In the genomic region with DNA sequence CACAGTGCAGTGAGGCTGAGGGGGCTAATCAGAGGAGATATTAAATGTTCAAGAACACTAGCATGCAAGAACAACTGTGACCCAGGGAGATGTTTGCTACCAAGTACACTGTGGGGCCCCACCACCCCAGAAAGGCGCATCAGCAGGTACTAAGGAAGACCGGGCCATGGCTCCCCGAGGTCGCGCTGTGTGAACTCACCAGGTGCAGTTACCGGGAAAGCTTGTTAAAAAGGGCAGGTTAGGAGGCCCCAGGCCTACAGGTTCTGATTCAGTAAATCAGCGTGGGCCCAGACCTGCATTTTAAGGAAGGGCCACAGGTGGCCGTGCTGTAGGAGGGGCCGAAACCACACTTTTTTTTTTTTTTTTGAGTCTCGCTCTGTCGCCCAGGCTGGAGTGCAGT, we compare ENCODE assay signal across 25 cellular contexts. TPM values are rescaled to one million over a fixed set of nuclear protein-coding genes. Genes with fewer than 3 reads are reported as not detected.
A peak's percentile ranks its signal among the peaks of the same experiment; 100 is the strongest.
DNase-seq lines count a peak whose midpoint lies in the region; ATAC-seq, FAIRE-seq and TF ChIP-seq lines count a peak whose summit lies in the region.
"Had no signal": no experiment of that assay in that cellular context is flagged by ENCODE, and none has a peak within 500 bp of the region (broad histone marks: within the 10 kb centered on the region; RNA-seq: fewer than 3 reads in every experiment).

No MANE protein-coding gene starts in this region.

- H4K20me1 ChIP-seq in neural progenitor cell (ENCODE audit: low read depth), result no peaks in the 10 kb centered on the region

- intact Hi-C loops in activated B cell treated with CpG ODN at 0.5 μM for 24 hours (cut with micrococcal nuclease), result loop anchor here (1.0 kb wide), 3 partner anchors 9 to 80 kb away; a partner anchor contains a TSS

- POLR2A ChIA-PET in activated B cell treated with CpG ODN at 0.5 μM for 24 hours (lab: Charles Lee), result interaction anchor here (0.7 to 3.4 kb wide), 10 partner anchors 9 to 878 kb away, joined by 3 to 17 read pairs (median 4); a partner anchor contains a TSS

- no peaks in the 10 kb centered on the region for H3K27me3 ChIP-seq in neural progenitor cell
- H3K27me3 ChIP-seq: left lung had no signal

- no peak overlapping the region for H3K4me3 ChIP-seq in neural progenitor cell
- H3K4me3 ChIP-seq: A549, left lung, PC-9 had no signal

- DNase-seq in T-helper 1 cell (no peak), activated B cell treated with CpG ODN at 0.5 μM for 24 hours (no peak), neural progenitor cell (ENCODE audit: low spot score) (no peak), frontal cortex (ENCODE audit: low spot score in 2 of 2) (no peak), superior temporal gyrus (ENCODE audit: extremely low spot score) (no peak)
- DNase-seq: activated CD4-positive, alpha-beta T cell treated with anti-CD3 and anti-CD28 coated beads, Interleukin-2, amount 50 U/mL, for 4 hours; amniotic stem cell; CD4-positive, alpha-beta memory T cell; effector CD8-positive, alpha-beta T cell; left lung; naive thymus-derived CD4-positive, alpha-beta T cell; NCI-H2107; NCI-H526 treated with DMSO at 0.1 percent for 48 hours; PC-9; SK-N-SH; stimulated activated naive CD4-positive, alpha-beta T cell treated with Interleukin-2 at 50 U/mL for 16 hours had no signal

- H3K4me1 Mint-ChIP-seq in T-helper 1 cell treated with Interleukin-12 subunit alpha and Interleukin-12 subunit beta and Interleukin-4 antibody, amounts not matched to agents 30 μg/mL and 1 μg/mL, for 36 hours (ENCODE audit: low read depth), result no peaks in the 10 kb centered on the region
- H3K4me1 Mint-ChIP-seq in activated B cell treated with CpG ODN at 0.5 μM for 24 hours (peaks cover 45% of the 10 kb centered on the region), neural progenitor cell (peaks cover 9% of the 10 kb centered on the region)
- H3K4me1 Mint-ChIP-seq: activated T-helper 17 cell treated with anti-CD3 and anti-CD28 coated beads, Interleukin-2, amount 50 U/mL, for 72 hours had no signal

- H3K27ac Mint-ChIP-seq in T-helper 1 cell treated with Interleukin-12 subunit alpha and Interleukin-12 subunit beta and Interleukin-4 antibody, amounts not matched to agents 30 μg/mL and 1 μg/mL, for 36 hours, result peak overlapping the region; percentile 55
- peak overlapping the region; percentile 77 for H3K27ac Mint-ChIP-seq in activated B cell treated with CpG ODN at 0.5 μM for 24 hours
- peak overlapping the region; percentile 95 for H3K27ac Mint-ChIP-seq in neural progenitor cell
- H3K27ac Mint-ChIP-seq: activated T-helper 17 cell treated with anti-CD3 and anti-CD28 coated beads, Interleukin-2, amount 50 U/mL, for 72 hours had no signal

- H3K27ac ChIP-seq in neural progenitor cell, result no peak overlapping the region
- H3K27ac ChIP-seq: A549, left lung, PC-9 had no signal

- no peak overlapping the region for H2AFZ ChIP-seq in neural progenitor cell (replicated peaks)
- H2AFZ ChIP-seq: PC-9 had no signal

- no peaks in the 10 kb centered on the region for H3K36me3 Mint-ChIP-seq in T-helper 1 cell treated with Interleukin-12 subunit alpha and Interleukin-12 subunit beta and Interleukin-4 antibody, amounts not matched to agents 30 μg/mL and 1 μg/mL, for 36 hours (ENCODE audit: low read depth)
- no peaks in the 10 kb centered on the region for H3K36me3 Mint-ChIP-seq in activated B cell treated with CpG ODN at 0.5 μM for 24 hours (ENCODE audit: low read depth)
- H3K36me3 Mint-ChIP-seq in neural progenitor cell, result peaks cover 2% of the 10 kb centered on the region
- H3K36me3 Mint-ChIP-seq: CD4-positive, alpha-beta memory T cell; naive thymus-derived CD4-positive, alpha-beta T cell had no signal

- no peaks in the 10 kb centered on the region for H3K36me3 ChIP-seq in neural progenitor cell
- H3K36me3 ChIP-seq: left lung had no signal

- TF ChIP-seq CTCF in activated B cell treated with CpG ODN at 0.5 μM for 24 hours (IDR thresholded peaks at IDR 0.05) (no peak), neural progenitor cell (IDR thresholded peaks at IDR 0.05) (no peak)

- no peak for FAIRE-seq in frontal cortex (lab: Jason Lieb, UNC)
- FAIRE-seq: A549, urothelium cell line had no signal

- H3K4me2 ChIP-seq in neural progenitor cell, result no peak overlapping the region
- H3K4me2 ChIP-seq: A549, PC-9, SK-N-SH had no signal

- no peaks in the 10 kb centered on the region for H3K4me1 ChIP-seq in neural progenitor cell
- H3K4me1 ChIP-seq: A549 had no signal

- H3K79me2 ChIP-seq in neural progenitor cell (ENCODE audit: low read depth), result no peaks in the 10 kb centered on the region

- H3K27me3 Mint-ChIP-seq in T-helper 1 cell treated with Interleukin-12 subunit alpha and Interleukin-12 subunit beta and Interleukin-4 antibody, amounts not matched to agents 30 μg/mL and 1 μg/mL, for 36 hours (ENCODE audit: low read depth), result peaks cover 4% of the 10 kb centered on the region
- H3K27me3 Mint-ChIP-seq in activated B cell treated with CpG ODN at 0.5 μM for 24 hours (no peaks in the 10 kb centered on the region), neural progenitor cell (ENCODE audit: insufficient read depth, low read depth) (peaks cover 5% of the 10 kb centered on the region)
- H3K27me3 Mint-ChIP-seq: activated T-helper 17 cell treated with anti-CD3 and anti-CD28 coated beads, Interleukin-2, amount 50 U/mL, for 72 hours; central memory CD8-positive, alpha-beta T cell had no signal

- H3K9me3 ChIP-seq in neural progenitor cell (ENCODE audit: low read depth), result no peaks in the 10 kb centered on the region
- H3K9me3 ChIP-seq: A549, left lung, SK-N-SH had no signal

- no peaks in the 10 kb centered on the region for H3K9me3 Mint-ChIP-seq in T-helper 1 cell treated with Interleukin-12 subunit alpha and Interleukin-12 subunit beta and Interleukin-4 antibody, amounts not matched to agents 30 μg/mL and 1 μg/mL, for 36 hours
- H3K9me3 Mint-ChIP-seq in activated B cell treated with CpG ODN at 0.5 μM for 24 hours (no peaks in the 10 kb centered on the region), neural progenitor cell (peaks cover 2% of the 10 kb centered on the region)
- H3K9me3 Mint-ChIP-seq: activated T-helper 17 cell treated with anti-CD3 and anti-CD28 coated beads, Interleukin-2, amount 50 U/mL, for 72 hours; central memory CD8-positive, alpha-beta T cell had no signal

- H3F3A ChIP-seq in neural progenitor cell (ENCODE audit: low read depth), result no peaks in the 10 kb centered on the region

- ATAC-seq in GM19351 (IDR thresholded peaks at IDR 0.05; ENCODE audit: unreplicated experiment) (peak; percentile 37), activated B cell treated with CpG ODN at 0.5 μM for 24 hours (ENCODE audit: low read depth) (peak; percentile 47), HG02759 (IDR thresholded peaks at IDR 0.05; ENCODE audit: unreplicated experiment) (no peak)
- ATAC-seq: A549; activated T-helper 17 cell treated with anti-CD3 and anti-CD28 coated beads, Interleukin-2, amount 50 U/mL, for 72 hours; HCT116; left lung; naive thymus-derived CD4-positive, alpha-beta T cell had no signal

- no peak overlapping the region for H3K4me3 Mint-ChIP-seq in T-helper 1 cell treated with Interleukin-12 subunit alpha and Interleukin-12 subunit beta and Interleukin-4 antibody, amounts not matched to agents 30 μg/mL and 1 μg/mL, for 36 hours
- H3K4me3 Mint-ChIP-seq in activated B cell treated with CpG ODN at 0.5 μM for 24 hours (peak overlapping the region; percentile 60), neural progenitor cell (peak overlapping the region; percentile 55)
- H3K4me3 Mint-ChIP-seq: activated T-helper 17 cell treated with anti-CD3 and anti-CD28 coated beads, Interleukin-2, amount 50 U/mL, for 72 hours; CD4-positive, alpha-beta memory T cell; central memory CD8-positive, alpha-beta T cell; naive thymus-derived CD4-positive, alpha-beta T cell had no signal

- H3K9ac ChIP-seq in neural progenitor cell, result no peak overlapping the region
- H3K9ac ChIP-seq: SK-N-SH had no signal

- CTCF ChIA-PET in activated B cell treated with CpG ODN at 0.5 μM for 24 hours (lab: Charles Lee), result no interaction called here

RNA-seq across cellular contexts. Expression of a gene that starts 54.6 kb away (rescaled TPM):
- total RNA-seq in activated B cell treated with CpG ODN at 0.5 μM for 24 hours, result 30.0 and 32.6 TPM in 2 replicates
- total RNA-seq in neural progenitor cell (ENCODE audit: low replicate concordance), result 33.1 and 38.9 TPM in 2 replicates
- 12.6 TPM for total RNA-seq in frontal cortex

RNA-seq across cellular contexts. Expression of a gene that starts 57.1 kb away (rescaled TPM):
- total RNA-seq in activated B cell treated with CpG ODN at 0.5 μM for 24 hours, result not detected in 2 replicates
- total RNA-seq in neural progenitor cell (ENCODE audit: low replicate concordance), result not detected in 2 replicates
- total RNA-seq in frontal cortex, result not detected
- total RNA-seq: activated T-helper 17 cell treated with anti-CD3 and anti-CD28 coated beads, Interleukin-2, amount 50 U/mL, for 72 hours; CD4-positive, alpha-beta memory T cell; left lung; naive thymus-derived CD4-positive, alpha-beta T cell; PC-9; pulmonary artery endothelial cell had no signal
